Comparison of ENCODE assay signal across 22 cellular contexts in genomic region chr13:59364508-59365187, GRCh38.
A peak's percentile ranks its signal among the peaks of the same experiment; 100 is the strongest.
DNase-seq lines count a peak whose midpoint lies in the region; ATAC-seq, FAIRE-seq and TF ChIP-seq lines count a peak whose summit lies in the region.
"Had no signal": no experiment of that assay in that cellular context is flagged by ENCODE, and none has a peak within 500 bp of the region (broad histone marks: within the 10 kb centered on the region; RNA-seq: fewer than 3 reads in every experiment).

No MANE protein-coding gene starts in this region.

- DNase-seq in HepG2 (ENCODE audit: low spot score) (no peak), right lobe of liver (no peak), SK-MEL-5 (ENCODE audit: low read depth, low spot score) (peak; percentile 12), iPS-NIHi7 (ENCODE audit: extremely low spot score) (peak; percentile 38), HuH-7 (ENCODE audit: low spot score) (no peak)
- DNase-seq: activated CD8-positive, alpha-beta T cell treated with anti-CD3 and anti-CD28 coated beads, Interleukin-2, amount 10 ng/mL, durations not matched to agents 7 days and 5 days; activated naive CD4-positive, alpha-beta T cell treated with anti-CD3 and anti-CD28 coated beads for 36 hours; activated T-cell treated with anti-CD3 and anti-CD28 coated beads, Interleukin-2, amount 50 U/mL, for 1 hour; caudate nucleus; CD8-positive, alpha-beta memory T cell; naive thymus-derived CD8-positive, alpha-beta T cell; NCI-H1436; NCI-H226; NK-92 treated with Interleukin-12 subunit alpha and Interleukin-12 subunit beta, amount 100 ng/mL, for 24 hours; Peyer's patch had no signal

- H4K20me1 ChIP-seq in HepG2 (ENCODE audit: insufficient read depth, low read length) = no peaks in the 10 kb centered on the region

- no peak overlapping the region for H3K9ac ChIP-seq in HepG2 (ENCODE audit: insufficient read depth, low read depth, low read length)
- H3K9ac ChIP-seq: parathyroid adenoma had no signal

- H3K27me3 ChIP-seq in HepG2 (ENCODE audit: control insufficient read depth in 1 of 2, insufficient read depth in 2 of 2, low read length in 2 of 2) (no peaks in the 10 kb centered on the region), right lobe of liver (no peaks in the 10 kb centered on the region)
- H3K27me3 ChIP-seq: Peyer's patch had no signal

- TF ChIP-seq CTCF in HepG2 (CRISPR knock-in tag; IDR thresholded peaks at IDR 0.05) (no peak), right lobe of liver (IDR thresholded peaks at IDR 0.05) (no peak)

- TF ChIP-seq POLR2A in HepG2 (IDR thresholded peaks at IDR 0.05; ENCODE audit: insufficient read depth in 1 of 2, low read depth in 2 of 2, low read length in 2 of 2) (no peak), right lobe of liver (IDR thresholded peaks at IDR 0.05) (no peak)

- CTCF ChIA-PET in HepG2 (lab: Yijun Ruan, JAX; ENCODE audit: low intra/inter-chr PET ratio, low total read pairs) = no interaction called here

- H2AFZ ChIP-seq in HepG2 (ENCODE audit: low read length) = no peak overlapping the region
- H2AFZ ChIP-seq: parathyroid adenoma had no signal

- H3K4me2 ChIP-seq in HepG2 (ENCODE audit: low read depth, low read length) = no peak overlapping the region

- no TSS peak for BruUV-seq in HepG2 (replicated peaks; lab: Mats Ljungman, UMichigan)

- H3K4me1 ChIP-seq in HepG2 (ENCODE audit: insufficient read depth, low read length) = no peaks in the 10 kb centered on the region
- H3K4me1 ChIP-seq in right lobe of liver = peaks cover 0 to 3% (median 0%) of the 10 kb centered on the region in 4 donors
- H3K4me1 ChIP-seq: parathyroid adenoma, Peyer's patch had no signal

- ATAC-seq in HepG2 (peak; percentile 89), right lobe of liver (no peak), HG03442 (IDR thresholded peaks at IDR 0.05; ENCODE audit: unreplicated experiment) (no peak), GM19452 (IDR thresholded peaks at IDR 0.05; ENCODE audit: unreplicated experiment) (no peak)
- ATAC-seq: activated CD8-positive, alpha-beta T cell treated with anti-CD3 and anti-CD28 coated beads, Interleukin-2, amount 10 ng/mL, durations not matched to agents 7 days and 5 days; naive thymus-derived CD8-positive, alpha-beta T cell; stimulated activated effector memory CD8-positive, alpha-beta T cell treated with anti-CD3 and anti-CD28 coated beads, Interleukin-12 subunit alpha, Interleukin-12 subunit beta, amount 100 ng/mL, for 72 hours had no signal

- H3K9me3 ChIP-seq in HepG2 (ENCODE audit: low read length) (no peaks in the 10 kb centered on the region), right lobe of liver (no peaks in the 10 kb centered on the region)
- H3K9me3 ChIP-seq: Peyer's patch had no signal

- intact Hi-C loops in HepG2 (cut with micrococcal nuclease; ENCODE audit: unreplicated experiment) (no loop called here), right lobe of liver (cut with DNase I) (no loop called here)

- H3K79me2 ChIP-seq in HepG2 (ENCODE audit: insufficient read depth, low read length) = no peaks in the 10 kb centered on the region
- H3K79me2 ChIP-seq: parathyroid adenoma had no signal

- H3K36me3 ChIP-seq in HepG2 (replicated peaks in 1 of 2; ENCODE audit: control insufficient read depth in 1 of 2, insufficient read depth in 2 of 2, low read length in 2 of 2) (no peaks in the 10 kb centered on the region), right lobe of liver (no peaks in the 10 kb centered on the region)
- H3K36me3 ChIP-seq: Peyer's patch had no signal

- TF ChIP-seq EP300 in HepG2 (IDR thresholded peaks at IDR 0.05; ENCODE audit: low read depth in 2 of 2, low read length in 2 of 2) = no peak
- no peak for TF ChIP-seq EP300 in HepG2 (CRISPR knock-in tag; IDR thresholded peaks at IDR 0.05; ENCODE audit: borderline replicate concordance)

- 65% methylated on average over 8 of the region's 8 CpGs for WGBS in HepG2 (ENCODE audit: low lambda C conversion rate)
- WGBS in right lobe of liver (ENCODE audit: insufficient coverage, low coverage, low lambda C conversion rate, missing lambda C conversion rate) = 62% methylated on average over 8 of the region's 8 CpGs

- POLR2A ChIA-PET in HepG2 (lab: Yijun Ruan, JAX) = no interaction called here

- H3K27ac ChIP-seq in HepG2 (ENCODE audit: extremely low read length, insufficient read depth, low read length) = no peak overlapping the region
- H3K27ac ChIP-seq in right lobe of liver = no peak overlapping the region
- H3K27ac ChIP-seq: parathyroid adenoma, Peyer's patch, SK-N-MC had no signal

- in situ Hi-C loops in HepG2 (cut with HindIII; ENCODE audit: extremely low pct_ligation_motif_present, low pct_unique_long_range_greater_than_20kb) (no loop called here), SK-MEL-5 (cut with HindIII; ENCODE audit: low pct_unique_long_range_greater_than_20kb, low sequenced_read_pairs) (no loop called here)

- H3K4me3 ChIP-seq in HepG2 (replicated peaks in 1 of 3; ENCODE audit: insufficient read depth in 1 of 3, low read depth in 2 of 3, low read length in 3 of 3) (no peak overlapping the region), right lobe of liver (no peak overlapping the region)
- H3K4me3 ChIP-seq: Peyer's patch, SK-N-MC had no signal

- no peak for FAIRE-seq in HepG2 (lab: Jason Lieb, UNC)
- FAIRE-seq: frontal cortex, GM12892 had no signal

- TF ChIP-seq RAD21 in HepG2 (CRISPR knock-in tag; IDR thresholded peaks at IDR 0.05) = no peak

TF ChIP-seq in HepG2, 621 proteins besides CTCF, POLR2A, EP300 and RAD21 (continues in another document):
- no peak for TF ChIP-seq KLF12 (CRISPR knock-in tag; IDR thresholded peaks at IDR 0.05; ENCODE audit: borderline replicate concordance)
- no peak for TF ChIP-seq FOXM1 (CRISPR knock-in tag; IDR thresholded peaks at IDR 0.05)
- no peak for TF ChIP-seq NKX3-1 (CRISPR knock-in tag; IDR thresholded peaks at IDR 0.05)
- TF ChIP-seq, protein P1, sequence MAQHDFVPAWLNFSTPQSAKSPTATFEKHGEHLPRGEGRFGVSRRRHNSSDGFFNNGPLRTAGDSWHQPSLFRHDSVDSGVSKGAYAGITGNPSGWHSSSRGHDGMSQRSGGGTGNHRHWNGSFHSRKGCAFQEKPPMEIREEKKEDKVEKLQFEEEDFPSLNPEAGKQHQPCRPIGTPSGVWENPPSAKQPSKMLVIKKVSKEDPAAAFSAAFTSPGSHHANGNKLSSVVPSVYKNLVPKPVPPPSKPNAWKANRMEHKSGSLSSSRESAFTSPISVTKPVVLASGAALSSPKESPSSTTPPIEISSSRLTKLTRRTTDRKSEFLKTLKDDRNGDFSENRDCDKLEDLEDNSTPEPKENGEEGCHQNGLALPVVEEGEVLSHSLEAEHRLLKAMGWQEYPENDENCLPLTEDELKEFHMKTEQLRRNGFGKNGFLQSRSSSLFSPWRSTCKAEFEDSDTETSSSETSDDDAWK (CRISPR knock-in tag; IDR thresholded peaks at IDR 0.05) = no peak
- TF ChIP-seq, protein P2, sequence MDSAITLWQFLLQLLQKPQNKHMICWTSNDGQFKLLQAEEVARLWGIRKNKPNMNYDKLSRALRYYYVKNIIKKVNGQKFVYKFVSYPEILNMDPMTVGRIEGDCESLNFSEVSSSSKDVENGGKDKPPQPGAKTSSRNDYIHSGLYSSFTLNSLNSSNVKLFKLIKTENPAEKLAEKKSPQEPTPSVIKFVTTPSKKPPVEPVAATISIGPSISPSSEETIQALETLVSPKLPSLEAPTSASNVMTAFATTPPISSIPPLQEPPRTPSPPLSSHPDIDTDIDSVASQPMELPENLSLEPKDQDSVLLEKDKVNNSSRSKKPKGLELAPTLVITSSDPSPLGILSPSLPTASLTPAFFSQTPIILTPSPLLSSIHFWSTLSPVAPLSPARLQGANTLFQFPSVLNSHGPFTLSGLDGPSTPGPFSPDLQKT (CRISPR knock-in tag; IDR thresholded peaks at IDR 0.05; ENCODE audit: borderline replicate concordance) = no peak
- TF ChIP-seq ZNF766 (CRISPR knock-in tag; IDR thresholded peaks at IDR 0.05; ENCODE audit: borderline replicate concordance) = no peak
- no peak for TF ChIP-seq NFAT5 (CRISPR knock-in tag; IDR thresholded peaks at IDR 0.05)
- TF ChIP-seq THYN1 (CRISPR knock-in tag; IDR thresholded peaks at IDR 0.05; ENCODE audit: borderline replicate concordance, low read depth) = no peak

Comparison
In these comparisons a context has a peak if more than half of its experiments do, and no peak if none do; other contexts are left out.
1. DNase-seq: peak in SK-MEL-5 (single experiment) and iPS-NIHi7 (single experiment); none in HepG2 (single experiment), right lobe of liver (0 of 3) and HuH-7 (single experiment).